In the genomic region with DNA sequence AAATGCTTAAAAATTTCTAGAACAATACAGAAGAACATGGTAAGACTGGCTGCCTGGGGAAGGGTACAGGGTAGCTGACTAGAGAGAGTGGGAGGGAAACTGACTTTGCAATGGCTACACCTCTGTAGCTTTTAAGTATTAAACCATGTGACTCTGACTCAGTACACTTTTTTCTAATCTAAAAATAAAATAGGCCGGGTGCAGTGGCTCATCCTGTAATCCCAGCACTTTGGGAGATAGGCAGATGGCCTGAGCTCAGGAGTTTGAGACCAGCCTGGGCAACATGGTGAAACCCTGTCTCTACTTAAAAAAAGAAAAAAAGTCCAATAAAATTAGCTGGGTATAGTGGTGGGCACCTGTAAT, we compare ENCODE assay signal across 13 cellular contexts. TPM values are rescaled to one million over a fixed set of nuclear protein-coding genes. Genes with fewer than 3 reads are reported as not detected.
DNase-seq lines count a peak whose midpoint lies in the region; TF ChIP-seq lines count a peak whose summit lies in the region.
"Had no signal": no experiment of that assay in that cellular context is flagged by ENCODE, and none has a peak within 500 bp of the region (broad histone marks: within the 10 kb centered on the region; RNA-seq: fewer than 3 reads in every experiment).

No MANE protein-coding gene starts in this region.

- DNase-seq in NCI-H226 (peak; percentile 60), choroid plexus epithelial cell (ENCODE audit: low read depth) (peak; percentile 44), lung microvascular endothelial cell (ENCODE audit: low read depth in 2 of 2) (peak; percentile 37 to 68), globus pallidus (ENCODE audit: low spot score) (no peak)
- no peak for DNase-seq in activated CD8-positive, alpha-beta memory T cell treated with anti-CD3 and anti-CD28 coated beads, Interleukin-2, amount 50 U/mL, for 4 hours
- no peak for DNase-seq in stimulated activated CD4-positive, alpha-beta T cell treated with anti-CD3 and anti-CD28 coated beads, Interleukin-2, amount 100 ng/mL, for 48 hours
- DNase-seq in activated CD4-positive, alpha-beta memory T cell treated with anti-CD3 and anti-CD28 coated beads for 36 hours, result no peak
- DNase-seq: activated effector memory CD4-positive, alpha-beta T cell treated with Interleukin-2 at 50 U/mL for 16 hours; CD4-positive, alpha-beta T cell; naive thymus-derived CD8-positive, alpha-beta T cell; T-helper 9 cell had no signal

- TF ChIP-seq CTCF in choroid plexus epithelial cell (conservative IDR thresholded peaks at IDR 0.05; ENCODE audit: low read depth, low read length), result no peak

- intact Hi-C loops in activated CD4-positive, alpha-beta memory T cell treated with anti-CD3 and anti-CD28 coated beads for 36 hours (cut with micrococcal nuclease), result no loop called here

- peak overlapping the region; percentile 87 for H3K27ac ChIP-seq in ACC112 (ENCODE audit: low read depth, low read length)
- H3K27ac ChIP-seq: HL-60 had no signal

- peaks cover 3% of the 10 kb centered on the region for H3K9me3 Mint-ChIP-seq in activated CD4-positive, alpha-beta memory T cell treated with anti-CD3 and anti-CD28 coated beads for 36 hours
- H3K9me3 Mint-ChIP-seq: CD4-positive, alpha-beta T cell; naive thymus-derived CD8-positive, alpha-beta T cell had no signal

- POLR2A ChIA-PET in activated CD4-positive, alpha-beta memory T cell treated with anti-CD3 and anti-CD28 coated beads for 36 hours (lab: Charles Lee), result no interaction called here

- H3K4me1 Mint-ChIP-seq in activated CD4-positive, alpha-beta memory T cell treated with anti-CD3 and anti-CD28 coated beads for 36 hours (ENCODE audit: low read depth), result peaks cover 4% of the 10 kb centered on the region
- H3K4me1 Mint-ChIP-seq: naive thymus-derived CD8-positive, alpha-beta T cell had no signal

- H3K27ac Mint-ChIP-seq in activated CD4-positive, alpha-beta memory T cell treated with anti-CD3 and anti-CD28 coated beads for 36 hours, result no peak overlapping the region
- H3K27ac Mint-ChIP-seq: CD4-positive, alpha-beta T cell; naive thymus-derived CD8-positive, alpha-beta T cell had no signal

- no peaks in the 10 kb centered on the region for H3K36me3 Mint-ChIP-seq in activated CD4-positive, alpha-beta memory T cell treated with anti-CD3 and anti-CD28 coated beads for 36 hours
- H3K36me3 Mint-ChIP-seq: naive thymus-derived CD8-positive, alpha-beta T cell had no signal

- no peak overlapping the region for H3K4me3 ChIP-seq in ACC112 (ENCODE audit: low read depth, low read length)
- H3K4me3 ChIP-seq in choroid plexus epithelial cell (ENCODE audit: low read depth, low read length), result no peak overlapping the region

- no peaks in the 10 kb centered on the region for H3K27me3 ChIP-seq in ACC112 (ENCODE audit: insufficient read depth, low read length)

- peaks cover 23% of the 10 kb centered on the region for H3K4me1 ChIP-seq in ACC112 (ENCODE audit: control insufficient read depth, insufficient read depth, low read length, unreplicated experiment)

- no peak overlapping the region for H2AFZ ChIP-seq in ACC112 (ENCODE audit: low read length, unreplicated experiment)

- peaks cover 5% of the 10 kb centered on the region for H3K27me3 Mint-ChIP-seq in activated CD4-positive, alpha-beta memory T cell treated with anti-CD3 and anti-CD28 coated beads for 36 hours

- no peaks in the 10 kb centered on the region for H3K79me2 ChIP-seq in ACC112 (ENCODE audit: control insufficient read depth, insufficient read depth, low read length, unreplicated experiment)

- no peaks in the 10 kb centered on the region for H3K36me3 ChIP-seq in ACC112 (ENCODE audit: insufficient read depth, low read length)

- no peak overlapping the region for H3K4me3 Mint-ChIP-seq in activated CD4-positive, alpha-beta memory T cell treated with anti-CD3 and anti-CD28 coated beads for 36 hours
- H3K4me3 Mint-ChIP-seq: CD4-positive, alpha-beta T cell; naive thymus-derived CD8-positive, alpha-beta T cell had no signal

- CTCF ChIA-PET in activated CD4-positive, alpha-beta memory T cell treated with anti-CD3 and anti-CD28 coated beads for 36 hours (lab: Charles Lee), result interaction anchor here (1.5 kb wide), 1 partner anchor 49 kb away, joined by 6 read pairs; no protein-coding TSS in a partner anchor

RNA-seq across cellular contexts. Expression of gene ATP9A, which starts 18.5 kb away (rescaled TPM):
- total RNA-seq in lung microvascular endothelial cell, result 52.1 and 55.6 TPM in 2 replicates
- 1 to 10 TPM; 1.4 to 1.6 TPM for total RNA-seq in activated CD4-positive, alpha-beta memory T cell treated with anti-CD3 and anti-CD28 coated beads for 36 hours

RNA-seq across cellular contexts. Expression of gene SALL4, which starts 52.7 kb away (rescaled TPM):
- 0.20 and 0.22 TPM in 2 replicates for total RNA-seq in lung microvascular endothelial cell
- total RNA-seq in activated CD4-positive, alpha-beta memory T cell treated with anti-CD3 and anti-CD28 coated beads for 36 hours, result not detected
- total RNA-seq: naive thymus-derived CD8-positive, alpha-beta T cell had no signal

Comparison
In these comparisons a context has a peak if more than half of its experiments do, and no peak if none do; other contexts are left out.
1. DNase-seq: peak in NCI-H226 (single experiment), choroid plexus epithelial cell (single experiment) and lung microvascular endothelial cell (2 of 2); none in activated CD8-positive, alpha-beta memory T cell treated with anti-CD3 and anti-CD28 coated beads, Interleukin-2, amount 50 U/mL, for 4 hours (single experiment), stimulated activated CD4-positive, alpha-beta T cell treated with anti-CD3 and anti-CD28 coated beads, Interleukin-2, amount 100 ng/mL, for 48 hours (0 of 2), globus pallidus (single experiment) and activated CD4-positive, alpha-beta memory T cell treated with anti-CD3 and anti-CD28 coated beads for 36 hours (single experiment).
2. RNA of gene ATP9A, which starts 18.5 kb away (total RNA-seq): 52.1 to 55.6 TPM in lung microvascular endothelial cell; 1.4 to 1.6 TPM in activated CD4-positive, alpha-beta memory T cell treated with anti-CD3 and anti-CD28 coated beads for 36 hours; every median in the first group is over 10 times any median in the second.